Comparison of ENCODE assay signal across 8 cellular contexts in genomic region chr12:14774074-14774943, GRCh38. TPM values are rescaled to one million over a fixed set of nuclear protein-coding genes. Genes with fewer than 3 reads are reported as not detected.
DNase-seq lines count a peak whose midpoint lies in the region; ATAC-seq and TF ChIP-seq lines count a peak whose summit lies in the region.

No MANE protein-coding gene starts in this region.

- H3K4me1 Mint-ChIP-seq in naive thymus-derived CD8-positive, alpha-beta T cell, result peaks cover 34 to 59% (median 48%) of the 10 kb centered on the region in 4 donors
- H3K4me1 Mint-ChIP-seq in stimulated activated memory B cell treated with anti-CD40 and anti-IgM and Interleukin-4, amounts not matched to agents 10 μg/mL and 1 μg/mL and 100 μg/mL, for 72 hours, result peaks cover 36% of the 10 kb centered on the region

- H3K27me3 ChIP-seq in Panc1 (ENCODE audit: control insufficient read depth, insufficient read depth, low read length), result no peaks in the 10 kb centered on the region

- peak; percentile 35 for DNase-seq in NK-92 (lab: John Stamatoyannopoulos, UW; ENCODE audit: unreplicated experiment)
- no peak for DNase-seq in NK-92 treated with Interleukin-12 subunit alpha and Interleukin-12 subunit beta, amount 100 ng/mL, for 24 hours (lab: John Stamatoyannopoulos, UW)
- DNase-seq in Panc1 (ENCODE audit: low read depth, low spot score), result peak; percentile 91
- DNase-seq in activated T-helper 9 cell treated with anti-CD3 and anti-CD28 coated beads, Interleukin-2, amount 50 U/mL, for 16 hours (ENCODE audit: low read depth), result peak; percentile 81
- DNase-seq in fibroblast of pulmonary artery (ENCODE audit: low read depth), result peak; percentile 98
- DNase-seq in naive thymus-derived CD8-positive, alpha-beta T cell, result peak; percentile 72 to 95 (median 88)

- no peak for TF ChIP-seq CTCF in Panc1 (IDR thresholded peaks at IDR 0.05)
- TF ChIP-seq CTCF in fibroblast of pulmonary artery (IDR thresholded peaks at IDR 0.05; ENCODE audit: low read length, missing control alignments), result no peak

- in situ Hi-C loops in Panc1 (cut with HindIII; ENCODE audit: low pct_unique_long_range_greater_than_20kb, low sequenced_read_pairs), result no loop called here

- peaks cover 0 to 3% (median 0%) of the 10 kb centered on the region in 9 donors for H3K9me3 Mint-ChIP-seq in naive thymus-derived CD8-positive, alpha-beta T cell
- no peaks in the 10 kb centered on the region for H3K9me3 Mint-ChIP-seq in stimulated activated memory B cell treated with anti-CD40 and anti-IgM and Interleukin-4, amounts not matched to agents 10 μg/mL and 1 μg/mL and 100 μg/mL, for 72 hours

- H3K36me3 Mint-ChIP-seq in naive thymus-derived CD8-positive, alpha-beta T cell, result peaks cover 0 to 7% (median 0%) of the 10 kb centered on the region in 3 donors
- H3K36me3 Mint-ChIP-seq in stimulated activated memory B cell treated with anti-CD40 and anti-IgM and Interleukin-4, amounts not matched to agents 10 μg/mL and 1 μg/mL and 100 μg/mL, for 72 hours, result peaks cover 4% of the 10 kb centered on the region

- H3K27ac Mint-ChIP-seq in naive thymus-derived CD8-positive, alpha-beta T cell, result peak overlapping the region; percentile 89 to 99 (median 97)
- H3K27ac Mint-ChIP-seq in stimulated activated memory B cell treated with anti-CD40 and anti-IgM and Interleukin-4, amounts not matched to agents 10 μg/mL and 1 μg/mL and 100 μg/mL, for 72 hours, result peak overlapping the region; percentile 89

- intact Hi-C loops in Panc1 (cut with micrococcal nuclease; ENCODE audit: unreplicated experiment), result no loop called here

- BruUV-seq in Panc1 (replicated peaks; lab: Mats Ljungman, UMichigan), result TSS peak; percentile 97

- H3K4me3 Mint-ChIP-seq in naive thymus-derived CD8-positive, alpha-beta T cell, result peak overlapping the region; percentile 91 to 100 (median 98)
- H3K4me3 Mint-ChIP-seq in stimulated activated memory B cell treated with anti-CD40 and anti-IgM and Interleukin-4, amounts not matched to agents 10 μg/mL and 1 μg/mL and 100 μg/mL, for 72 hours, result peak overlapping the region; percentile 87

- H3K36me3 ChIP-seq in Panc1 (ENCODE audit: control insufficient read depth, insufficient read depth, low read length), result no peaks in the 10 kb centered on the region; the same call in none of the 2 replicates

- peak overlapping the region; percentile 86 to 88 for H3K4me3 ChIP-seq in Panc1 (ENCODE audit: low read depth in 2 of 2, low read length in 2 of 2)
- H3K4me3 ChIP-seq in fibroblast of pulmonary artery (replicated peaks; ENCODE audit: low read depth, low read length), result peak overlapping the region; percentile 90

- CTCF ChIA-PET in Panc1 (lab: Charles Lee), result no interaction called here

- peaks cover 0 to 3% (median 0%) of the 10 kb centered on the region in 5 donors for H3K27me3 Mint-ChIP-seq in naive thymus-derived CD8-positive, alpha-beta T cell
- no peaks in the 10 kb centered on the region for H3K27me3 Mint-ChIP-seq in stimulated activated memory B cell treated with anti-CD40 and anti-IgM and Interleukin-4, amounts not matched to agents 10 μg/mL and 1 μg/mL and 100 μg/mL, for 72 hours

- H3K9me3 ChIP-seq in Panc1 (ENCODE audit: control insufficient read depth, insufficient read depth, low read depth, low read length), result no peaks in the 10 kb centered on the region

- peak; percentile 56 for ATAC-seq in HG03103 (IDR thresholded peaks at IDR 0.05; ENCODE audit: low read depth, unreplicated experiment)
- ATAC-seq in Panc1, result peak; percentile 84
- peak; percentile 58 to 63 for ATAC-seq in naive thymus-derived CD8-positive, alpha-beta T cell
- ATAC-seq in stimulated activated memory B cell treated with anti-CD40 and anti-IgM and Interleukin-4, amounts not matched to agents 10 μg/mL and 1 μg/mL and 100 μg/mL, for 72 hours, result peak; percentile 80

- H3K4me1 ChIP-seq in Panc1 (ENCODE audit: control insufficient read depth, insufficient read depth, low read length), result peaks cover 12% of the 10 kb centered on the region

- POLR2A ChIA-PET in Panc1 (lab: Charles Lee), result no interaction called here
- POLR2A ChIA-PET in naive thymus-derived CD8-positive, alpha-beta T cell (lab: Charles Lee), result interaction anchor here (0.6 to 8.3 kb wide), 17 partner anchors 10 to 517 kb away, joined by 3 to 223 read pairs (median 4); partner anchors contain the start of genes ARHGDIB, ATF7IP, C12orf60 and WBP11

- peak overlapping the region; percentile 93 for H3K27ac ChIP-seq in Panc1 (ENCODE audit: low read length)

RNA-seq across cellular contexts. Expression of gene WBP11, which starts 29.0 kb away (rescaled TPM):
- 47.3 TPM for total RNA-seq in Panc1 (2021; ENCODE audit: unreplicated experiment)
- 25.4 TPM for polyA plus RNA-seq in Panc1 (2012; ENCODE audit: insufficient read length)
- total RNA-seq in naive thymus-derived CD8-positive, alpha-beta T cell, result 100 to 1,000 TPM in 1 of 2 experiments, 10 to 100 TPM in 1; 93.8 to 106 TPM
- 10 to 100 TPM; 59.5 to 66.5 (median 59.8) TPM for polyA plus RNA-seq in naive thymus-derived CD8-positive, alpha-beta T cell

RNA-seq across cellular contexts. Expression of gene C12orf60, which starts 29.2 kb away (rescaled TPM):
- 0.54 TPM for total RNA-seq in Panc1 (2021; ENCODE audit: unreplicated experiment)
- polyA plus RNA-seq in Panc1 (2012; ENCODE audit: insufficient read length), result 0.57 TPM
- 1 to 10 TPM in 1 of 2 experiments, under 1 TPM in 1; 0.71 to 1.3 TPM for total RNA-seq in naive thymus-derived CD8-positive, alpha-beta T cell
- polyA plus RNA-seq in naive thymus-derived CD8-positive, alpha-beta T cell, result 1 to 10 TPM in 2 of 3 donors, under 1 TPM in 1; 0.98 to 2.5 (median 1.7) TPM

RNA-seq across cellular contexts. Expression of gene SMCO3, which starts 39.7 kb away (rescaled TPM):
- not detected for total RNA-seq in Panc1 (2021; ENCODE audit: unreplicated experiment)
- polyA plus RNA-seq in Panc1 (2012; ENCODE audit: insufficient read length), result not detected
- not detected for total RNA-seq in naive thymus-derived CD8-positive, alpha-beta T cell
- under 1 TPM in 1 of 3 donors, not detected in 2; 0.07 TPM for polyA plus RNA-seq in naive thymus-derived CD8-positive, alpha-beta T cell
